ENCODE assay signal across 17 cellular contexts in the genomic region with DNA sequence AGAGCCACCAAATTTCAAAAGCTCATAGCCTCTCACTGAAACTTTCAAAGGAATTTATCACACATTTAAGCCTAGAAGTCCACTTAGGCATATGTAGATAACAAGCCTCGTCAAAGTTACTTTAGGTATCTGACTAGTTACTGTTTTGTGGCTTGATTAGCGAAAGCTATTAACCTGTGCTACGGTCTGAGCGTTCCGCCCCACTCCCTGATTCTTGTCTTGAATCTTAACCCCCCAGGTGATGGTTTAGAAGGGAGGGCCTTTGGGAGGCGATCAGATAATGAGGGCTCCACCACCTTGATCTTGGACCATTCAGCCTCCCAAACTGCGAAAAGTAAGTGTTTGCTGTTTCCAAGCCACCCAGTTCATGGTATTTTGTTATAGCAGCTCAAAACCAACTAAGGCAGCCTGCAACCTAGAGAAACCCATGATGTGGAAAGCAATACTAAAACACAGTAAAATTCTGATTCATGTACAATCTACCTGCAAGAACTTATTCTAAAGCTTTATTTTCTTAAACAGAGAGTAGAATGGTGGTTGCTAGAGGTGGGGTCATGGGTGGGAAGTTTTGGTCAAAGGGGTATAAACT. TPM values are rescaled to one million over a fixed set of nuclear protein-coding genes. Genes with fewer than 3 reads are reported as not detected.
DNase-seq lines count a peak whose midpoint lies in the region; ATAC-seq, FAIRE-seq and TF ChIP-seq lines count a peak whose summit lies in the region.
"Had no signal": no experiment of that assay in that cellular context is flagged by ENCODE, and none has a peak within 500 bp of the region (broad histone marks: within the 10 kb centered on the region; RNA-seq: fewer than 3 reads in every experiment).

No MANE protein-coding gene starts in this region.

- in situ Hi-C loops in HepG2 (cut with HindIII; ENCODE audit: extremely low pct_ligation_motif_present, low pct_unique_long_range_greater_than_20kb), result no loop called here

- H3K36me3 Mint-ChIP-seq in stimulated activated effector memory CD8-positive, alpha-beta T cell treated with anti-CD3 and anti-CD28 coated beads, Interleukin-12 subunit alpha, Interleukin-12 subunit beta, amount 100 ng/mL, for 72 hours, result peaks cover 5% of the 10 kb centered on the region
- H3K36me3 Mint-ChIP-seq: CD4-positive, CD25-positive, alpha-beta regulatory T cell had no signal

- H3K9me3 ChIP-seq in HepG2 (ENCODE audit: low read length) (no peaks in the 10 kb centered on the region), right lobe of liver (no peaks in the 10 kb centered on the region), PC-9 (ENCODE audit: insufficient read depth, low read depth) (no peaks in the 10 kb centered on the region), iPS-20b (ENCODE audit: insufficient read depth, low read depth, low read length) (no peaks in the 10 kb centered on the region)

- H3K36me3 ChIP-seq in HepG2 (replicated peaks in 1 of 2; ENCODE audit: control insufficient read depth in 1 of 2, insufficient read depth in 2 of 2, low read length in 2 of 2) (no peaks in the 10 kb centered on the region), right lobe of liver (no peaks in the 10 kb centered on the region), PC-9 (ENCODE audit: low read depth) (no peaks in the 10 kb centered on the region; the same call in 1 of the 2 replicates), iPS-20b (ENCODE audit: insufficient read depth, low read depth, low read length) (no peaks in the 10 kb centered on the region)

- H3K4me3 ChIP-seq in HepG2 (replicated peaks in 1 of 3; ENCODE audit: insufficient read depth in 1 of 3, low read depth in 2 of 3, low read length in 3 of 3), result peak overlapping the region in 2 of 3 experiments; percentile 57 to 68; a peak in 1 of 6 replicates
- H3K4me3 ChIP-seq in right lobe of liver, result no peak overlapping the region
- no peak overlapping the region for H3K4me3 ChIP-seq in PC-9
- H3K4me3 ChIP-seq in iPS-20b (ENCODE audit: low read length), result no peak overlapping the region

- POLR2A ChIA-PET in HepG2 (lab: Yijun Ruan, JAX), result interaction anchor here (1.1 to 8.6 kb wide), 7 partner anchors 18 to 41 kb away, joined by 3 to 142 read pairs (median 6); partner anchors contain the start of gene MBTPS1
- POLR2A ChIA-PET in PC-9 (lab: Charles Lee; ENCODE audit: unreplicated experiment), result interaction anchor here (0.6 kb wide), 1 partner anchor 22 kb away, joined by 3 read pairs; no protein-coding TSS in a partner anchor

- H2AFZ ChIP-seq in HepG2 (ENCODE audit: low read length), result no peak overlapping the region
- H2AFZ ChIP-seq in PC-9, result no peak overlapping the region

- no peaks in the 10 kb centered on the region for H3K9me3 Mint-ChIP-seq in stimulated activated effector memory CD8-positive, alpha-beta T cell treated with anti-CD3 and anti-CD28 coated beads, Interleukin-12 subunit alpha, Interleukin-12 subunit beta, amount 100 ng/mL, for 72 hours
- H3K9me3 Mint-ChIP-seq: CD4-positive, CD25-positive, alpha-beta regulatory T cell had no signal

- FAIRE-seq in HepG2 (lab: Jason Lieb, UNC), result no peak
- FAIRE-seq: GM12892 had no signal

- peak overlapping the region; percentile 60 for H3K27ac Mint-ChIP-seq in stimulated activated effector memory CD8-positive, alpha-beta T cell treated with anti-CD3 and anti-CD28 coated beads, Interleukin-12 subunit alpha, Interleukin-12 subunit beta, amount 100 ng/mL, for 72 hours

- WGBS in HepG2 (ENCODE audit: low lambda C conversion rate), result 95% methylated on average over 7 of the region's 7 CpGs
- 97% methylated on average over 7 of the region's 7 CpGs for WGBS in right lobe of liver (ENCODE audit: insufficient coverage, low coverage, low lambda C conversion rate, missing lambda C conversion rate)

- H3K27ac ChIP-seq in HepG2 (ENCODE audit: extremely low read length, insufficient read depth, low read length) (peak overlapping the region; percentile 98), right lobe of liver (no peak overlapping the region), PC-9 (peak overlapping the region; percentile 54; the same call in 1 of the 2 replicates), iPS-20b (ENCODE audit: low read length) (no peak overlapping the region), caudate nucleus (ENCODE audit: low read depth, low read length) (no peak overlapping the region)

- H3K4me1 ChIP-seq in HepG2 (ENCODE audit: insufficient read depth, low read length) (peaks cover 81% of the 10 kb centered on the region), right lobe of liver (no peaks in the 10 kb centered on the region), PC-9 (replicated peaks; ENCODE audit: insufficient read depth) (peaks cover 21% of the 10 kb centered on the region), iPS-20b (ENCODE audit: insufficient read depth, low read length) (peaks cover 11% of the 10 kb centered on the region)

- ATAC-seq in HepG2, result no peak
- no peak for ATAC-seq in right lobe of liver
- ATAC-seq in stimulated activated effector memory CD8-positive, alpha-beta T cell treated with anti-CD3 and anti-CD28 coated beads, Interleukin-12 subunit alpha, Interleukin-12 subunit beta, amount 100 ng/mL, for 72 hours, result no peak
- ATAC-seq in GM18861 (IDR thresholded peaks at IDR 0.05; ENCODE audit: unreplicated experiment), result no peak

- TF ChIP-seq CTCF in HepG2 (CRISPR knock-in tag; IDR thresholded peaks at IDR 0.05) (no peak), right lobe of liver (IDR thresholded peaks at IDR 0.05) (no peak), PC-9 (conservative IDR thresholded peaks at IDR 0.05) (no peak)

- TF ChIP-seq EP300 in HepG2 (IDR thresholded peaks at IDR 0.05; ENCODE audit: low read depth in 2 of 2, low read length in 2 of 2) (no peak), HepG2 (CRISPR knock-in tag; IDR thresholded peaks at IDR 0.05; ENCODE audit: borderline replicate concordance) (no peak)

- peak overlapping the region; percentile 91 for H3K9ac ChIP-seq in HepG2 (ENCODE audit: insufficient read depth, low read depth, low read length)
- 0 out of 2 replicates have a peak overlapping the region, but pooled peaks have one; percentile 15 for H3K9ac ChIP-seq in iPS-20b (ENCODE audit: low read depth, low read length)

- CTCF ChIA-PET in HepG2 (lab: Yijun Ruan, JAX; ENCODE audit: low intra/inter-chr PET ratio, low total read pairs) (no interaction called here), PC-9 (lab: Charles Lee) (interaction anchor here (0.6 to 0.7 kb wide), 2 partner anchors 33 to 53 kb away, joined by 3 to 5 read pairs; no protein-coding TSS in a partner anchor)

- no peaks in the 10 kb centered on the region for H3K9me2 ChIP-seq in PC-9 (ENCODE audit: insufficient read depth)

- DNase-seq in HepG2 (ENCODE audit: low spot score), result no peak
- no peak for DNase-seq in right lobe of liver
- DNase-seq in PC-9, result no peak
- DNase-seq in stimulated activated effector memory CD8-positive, alpha-beta T cell treated with anti-CD3 and anti-CD28 coated beads, Interleukin-12 subunit alpha, Interleukin-12 subunit beta, amount 100 ng/mL, for 72 hours (ENCODE audit: low spot score in 2 of 2), result no peak
- no peak for DNase-seq in caudate nucleus (lab: John Stamatoyannopoulos, UW)
- no peak for DNase-seq in NCI-H526 treated with DMSO at 0.1 percent for 48 hours (lab: John Stamatoyannopoulos, UW)
- DNase-seq: AML-193, GDM1, GOT3, MV-4-11, NCI-H1417 treated with DMSO at 0.1 percent for 48 hours had no signal

- H3K27me3 ChIP-seq in HepG2 (ENCODE audit: control insufficient read depth in 1 of 2, insufficient read depth in 2 of 2, low read length in 2 of 2), result no peaks in the 10 kb centered on the region
- H3K27me3 ChIP-seq in right lobe of liver, result no peaks in the 10 kb centered on the region
- no peaks in the 10 kb centered on the region for H3K27me3 ChIP-seq in PC-9 (ENCODE audit: insufficient read depth, low read depth)
- no peaks in the 10 kb centered on the region for H3K27me3 ChIP-seq in iPS-20b (ENCODE audit: insufficient read depth, low read length)

- BruUV-seq in HepG2 (replicated peaks; lab: Mats Ljungman, UMichigan) (no TSS peak), PC-9 (replicated peaks; lab: Mats Ljungman, UMichigan) (no TSS peak)

- H3K4me3 Mint-ChIP-seq in stimulated activated effector memory CD8-positive, alpha-beta T cell treated with anti-CD3 and anti-CD28 coated beads, Interleukin-12 subunit alpha, Interleukin-12 subunit beta, amount 100 ng/mL, for 72 hours, result no peak overlapping the region

- intact Hi-C loops in HepG2 (cut with micrococcal nuclease; ENCODE audit: unreplicated experiment), result no loop called here
- intact Hi-C loops in right lobe of liver (cut with DNase I), result no loop called here
- intact Hi-C loops in PC-9 (cut with micrococcal nuclease; ENCODE audit: unreplicated experiment), result loop anchor here (1.0 kb wide), 1 partner anchor 19 kb away; no protein-coding TSS in a partner anchor

- H3F3A ChIP-seq in PC-9 (ENCODE audit: insufficient read depth, low read depth), result 0 out of 2 replicates have a peak, but pooled peaks cover 7% of the 10 kb centered on the region

- TF ChIP-seq RAD21 in HepG2 (CRISPR knock-in tag; IDR thresholded peaks at IDR 0.05), result no peak

- TF ChIP-seq POLR2A in HepG2 (IDR thresholded peaks at IDR 0.05; ENCODE audit: insufficient read depth in 1 of 2, low read depth in 2 of 2, low read length in 2 of 2) (no peak), right lobe of liver (IDR thresholded peaks at IDR 0.05) (no peak)

- peaks cover 3% of the 10 kb centered on the region; the same call in 1 of the 2 replicates for H4K20me1 ChIP-seq in HepG2 (ENCODE audit: insufficient read depth, low read length)
- H4K20me1 ChIP-seq in PC-9 (ENCODE audit: insufficient read depth), result no peaks in the 10 kb centered on the region

- peaks cover 60% of the 10 kb centered on the region for H3K79me2 ChIP-seq in HepG2 (ENCODE audit: insufficient read depth, low read length)
- H3K79me2 ChIP-seq in PC-9 (ENCODE audit: low read depth), result peaks cover 49% of the 10 kb centered on the region

- H3K4me1 Mint-ChIP-seq in stimulated activated effector memory CD8-positive, alpha-beta T cell treated with anti-CD3 and anti-CD28 coated beads, Interleukin-12 subunit alpha, Interleukin-12 subunit beta, amount 100 ng/mL, for 72 hours, result peaks cover 39% of the 10 kb centered on the region

- H3K4me2 ChIP-seq in HepG2 (ENCODE audit: low read depth, low read length), result peak overlapping the region; percentile 93
- peak overlapping the region; percentile 67 for H3K4me2 ChIP-seq in PC-9

RNA-seq across cellular contexts. Expression of gene HSDL1, which starts 7.1 kb away (rescaled TPM):
- total RNA-seq in HepG2 (2016; rRNA removed; fragmentation: Illumina TruSeq; extraction: Trizol), result 41.0 and 49.7 TPM in 2 replicates
- total RNA-seq in HepG2 (2016; cell fraction: cytosol; rRNA removed; fragmentation: Illumina TruSeq; extraction: Trizol; ENCODE audit: low read depth), result 7.8 and 9.0 TPM in 2 replicates
- 44.0 and 52.4 TPM in 2 replicates for total RNA-seq in HepG2 (2016; cell fraction: insoluble cytoplasmic fraction; rRNA removed; fragmentation: Illumina TruSeq; extraction: Trizol)
- 24.0 and 24.1 TPM in 2 replicates for total RNA-seq in HepG2 (2016; cell fraction: membrane; rRNA removed; fragmentation: Illumina TruSeq; extraction: Trizol)
- total RNA-seq in HepG2 (2016; cell fraction: nucleus; rRNA removed; fragmentation: Illumina TruSeq; extraction: Trizol), result 44.3 and 51.5 TPM in 2 replicates
- polyA plus RNA-seq in HepG2 (2011; rRNA removed), result 38.5 and 49.2 TPM in 2 replicates
- polyA plus RNA-seq in HepG2 (2011; cell fraction: cytosol; rRNA removed), result 16.7 and 25.9 TPM in 2 replicates
- 63.7 and 74.4 TPM in 2 replicates for polyA plus RNA-seq in HepG2 (2011; cell fraction: nucleus; rRNA removed)
- 37.4 and 44.3 TPM in 2 replicates for polyA plus RNA-seq in HepG2 (2012)
- 4.0 and 5.2 TPM in 2 replicates for polyA plus RNA-seq in HepG2 (2016; cell fraction: cytosol; fragmentation: Illumina TruSeq; extraction: Trizol; ENCODE audit: low read depth)
- 31.8 and 35.8 TPM in 2 replicates for polyA plus RNA-seq in HepG2 (2016; cell fraction: insoluble cytoplasmic fraction; fragmentation: Illumina TruSeq; extraction: Trizol; ENCODE audit: low read depth)
- polyA plus RNA-seq in HepG2 (2016; cell fraction: membrane; fragmentation: Illumina TruSeq; extraction: Trizol; ENCODE audit: low read depth), result 9.4 and 9.5 TPM in 2 replicates
- polyA plus RNA-seq in HepG2 (2016; cell fraction: nucleus; fragmentation: Illumina TruSeq; extraction: Trizol; ENCODE audit: insufficient read depth, low read depth), result 82.3 and 86.1 TPM in 2 replicates
- 16.9 and 31.3 TPM in 2 replicates for polyA minus RNA-seq in HepG2 (2011; rRNA and poly(A)+ RNA removed; ENCODE audit: low replicate concordance)
- polyA minus RNA-seq in HepG2 (2011; cell fraction: cytosol; rRNA and poly(A)+ RNA removed), result 17.4 and 22.4 TPM in 2 replicates
- 37.8 and 49.3 TPM in 2 replicates for polyA minus RNA-seq in HepG2 (2011; cell fraction: nucleus; rRNA and poly(A)+ RNA removed)
- 1 to 10 TPM; 4.3 to 8.1 (median 6.2) TPM for total RNA-seq in right lobe of liver
- 30.5 and 32.1 TPM in 2 replicates for total RNA-seq in PC-9 (2021)

RNA-seq across cellular contexts. Expression of gene DNAAF1, which starts 7.2 kb away (rescaled TPM):
- 0.04 TPM in 1 of 2 replicates, not detected in the other for total RNA-seq in HepG2 (2016; rRNA removed; fragmentation: Illumina TruSeq; extraction: Trizol)
- not detected in 2 replicates for total RNA-seq in HepG2 (2016; cell fraction: cytosol; rRNA removed; fragmentation: Illumina TruSeq; extraction: Trizol; ENCODE audit: low read depth)
- 0.09 TPM in 1 of 2 replicates, not detected in the other for total RNA-seq in HepG2 (2016; cell fraction: insoluble cytoplasmic fraction; rRNA removed; fragmentation: Illumina TruSeq; extraction: Trizol)
- 0.21 and 0.28 TPM in 2 replicates for total RNA-seq in HepG2 (2016; cell fraction: membrane; rRNA removed; fragmentation: Illumina TruSeq; extraction: Trizol)
- 0.22 and 0.25 TPM in 2 replicates for total RNA-seq in HepG2 (2016; cell fraction: nucleus; rRNA removed; fragmentation: Illumina TruSeq; extraction: Trizol)
- polyA plus RNA-seq in HepG2 (2011; rRNA removed), result 0.07 TPM in 1 of 2 replicates, not detected in the other
- not detected in 2 replicates for polyA plus RNA-seq in HepG2 (2011; cell fraction: cytosol; rRNA removed)
- polyA plus RNA-seq in HepG2 (2011; cell fraction: nucleus; rRNA removed), result 0.10 and 0.48 TPM in 2 replicates
- 0.09 TPM in 1 of 2 replicates, not detected in the other for polyA plus RNA-seq in HepG2 (2012)
- polyA plus RNA-seq in HepG2 (2016; cell fraction: cytosol; fragmentation: Illumina TruSeq; extraction: Trizol; ENCODE audit: low read depth), result not detected in 2 replicates
- polyA plus RNA-seq in HepG2 (2016; cell fraction: insoluble cytoplasmic fraction; fragmentation: Illumina TruSeq; extraction: Trizol; ENCODE audit: low read depth), result not detected in 2 replicates
- not detected in 2 replicates for polyA plus RNA-seq in HepG2 (2016; cell fraction: membrane; fragmentation: Illumina TruSeq; extraction: Trizol; ENCODE audit: low read depth)
- polyA plus RNA-seq in HepG2 (2016; cell fraction: nucleus; fragmentation: Illumina TruSeq; extraction: Trizol; ENCODE audit: insufficient read depth, low read depth), result 0.35 and 0.44 TPM in 2 replicates
- polyA minus RNA-seq in HepG2 (2011; rRNA and poly(A)+ RNA removed; ENCODE audit: low replicate concordance), result 0.37 TPM in 1 of 2 replicates, not detected in the other
- polyA minus RNA-seq in HepG2 (2011; cell fraction: cytosol; rRNA and poly(A)+ RNA removed), result not detected in 2 replicates
- 0.37 TPM in 1 of 2 replicates, not detected in the other for polyA minus RNA-seq in HepG2 (2011; cell fraction: nucleus; rRNA and poly(A)+ RNA removed)
- 1 to 10 TPM in 3 of 6 experiments, under 1 TPM in 1, not detected in 2; 0.37 to 5.6 (median 2.1) TPM for total RNA-seq in right lobe of liver
- total RNA-seq in PC-9 (2021), result 1.2 and 3.9 TPM in 2 replicates
- total RNA-seq: LHCN-M2, RPMI7951 had no signal

RNA-seq across cellular contexts. Expression of gene MBTPS1, which starts 21.1 kb away (rescaled TPM):
- 42.0 and 56.7 TPM in 2 replicates for total RNA-seq in HepG2 (2016; rRNA removed; fragmentation: Illumina TruSeq; extraction: Trizol)
- total RNA-seq in HepG2 (2016; cell fraction: cytosol; rRNA removed; fragmentation: Illumina TruSeq; extraction: Trizol; ENCODE audit: low read depth), result 14.4 and 16.1 TPM in 2 replicates
- 36.6 and 55.6 TPM in 2 replicates for total RNA-seq in HepG2 (2016; cell fraction: insoluble cytoplasmic fraction; rRNA removed; fragmentation: Illumina TruSeq; extraction: Trizol)
- total RNA-seq in HepG2 (2016; cell fraction: membrane; rRNA removed; fragmentation: Illumina TruSeq; extraction: Trizol), result 45.4 and 47.4 TPM in 2 replicates
- 69.1 and 74.7 TPM in 2 replicates for total RNA-seq in HepG2 (2016; cell fraction: nucleus; rRNA removed; fragmentation: Illumina TruSeq; extraction: Trizol)
- polyA plus RNA-seq in HepG2 (2011; rRNA removed), result 83.4 and 91.3 TPM in 2 replicates
- polyA plus RNA-seq in HepG2 (2011; cell fraction: cytosol; rRNA removed), result 67.3 and 71.7 TPM in 2 replicates
- 131 and 133 TPM in 2 replicates for polyA plus RNA-seq in HepG2 (2011; cell fraction: nucleus; rRNA removed)
- polyA plus RNA-seq in HepG2 (2012), result 62.6 and 69.2 TPM in 2 replicates
- polyA plus RNA-seq in HepG2 (2016; cell fraction: cytosol; fragmentation: Illumina TruSeq; extraction: Trizol; ENCODE audit: low read depth), result 8.3 TPM in 2 replicates
- polyA plus RNA-seq in HepG2 (2016; cell fraction: insoluble cytoplasmic fraction; fragmentation: Illumina TruSeq; extraction: Trizol; ENCODE audit: low read depth), result 38.4 and 45.1 TPM in 2 replicates
- 28.8 and 29.8 TPM in 2 replicates for polyA plus RNA-seq in HepG2 (2016; cell fraction: membrane; fragmentation: Illumina TruSeq; extraction: Trizol; ENCODE audit: low read depth)
- 102 and 104 TPM in 2 replicates for polyA plus RNA-seq in HepG2 (2016; cell fraction: nucleus; fragmentation: Illumina TruSeq; extraction: Trizol; ENCODE audit: insufficient read depth, low read depth)
- 115 TPM in 2 replicates for polyA minus RNA-seq in HepG2 (2011; rRNA and poly(A)+ RNA removed; ENCODE audit: low replicate concordance)
- polyA minus RNA-seq in HepG2 (2011; cell fraction: cytosol; rRNA and poly(A)+ RNA removed), result 74.7 and 82.8 TPM in 2 replicates
- polyA minus RNA-seq in HepG2 (2011; cell fraction: nucleus; rRNA and poly(A)+ RNA removed), result 177 and 179 TPM in 2 replicates
- total RNA-seq in right lobe of liver, result 10 to 100 TPM; 34.5 to 45.6 (median 40.1) TPM
- 80.3 and 96.0 TPM in 2 replicates for total RNA-seq in PC-9 (2021)

RNA-seq across cellular contexts. Expression of gene TAF1C, which starts 49.0 kb away (rescaled TPM):
- total RNA-seq in HepG2 (2016; rRNA removed; fragmentation: Illumina TruSeq; extraction: Trizol) (8.3 and 15.6 TPM in 2 replicates), right lobe of liver (10 to 100 TPM; 11.0 to 28.3 (median 19.3) TPM), PC-9 (2021) (40.2 and 43.0 TPM in 2 replicates)
- total RNA-seq in HepG2 (2016; cell fraction: cytosol; rRNA removed; fragmentation: Illumina TruSeq; extraction: Trizol; ENCODE audit: low read depth), result 9.0 and 11.9 TPM in 2 replicates
- total RNA-seq in HepG2 (2016; cell fraction: insoluble cytoplasmic fraction; rRNA removed; fragmentation: Illumina TruSeq; extraction: Trizol), result 5.7 and 17.7 TPM in 2 replicates
- total RNA-seq in HepG2 (2016; cell fraction: membrane; rRNA removed; fragmentation: Illumina TruSeq; extraction: Trizol), result 9.2 and 10.3 TPM in 2 replicates
- 33.5 and 39.8 TPM in 2 replicates for total RNA-seq in HepG2 (2016; cell fraction: nucleus; rRNA removed; fragmentation: Illumina TruSeq; extraction: Trizol)
- 20.8 and 25.2 TPM in 2 replicates for polyA plus RNA-seq in HepG2 (2011; rRNA removed)
- 6.5 and 8.8 TPM in 2 replicates for polyA plus RNA-seq in HepG2 (2011; cell fraction: cytosol; rRNA removed)
- 318 and 424 TPM in 2 replicates for polyA plus RNA-seq in HepG2 (2011; cell fraction: nucleus; rRNA removed)
- polyA plus RNA-seq in HepG2 (2012), result 24.5 and 34.3 TPM in 2 replicates
- 1.1 and 1.7 TPM in 2 replicates for polyA plus RNA-seq in HepG2 (2016; cell fraction: cytosol; fragmentation: Illumina TruSeq; extraction: Trizol; ENCODE audit: low read depth)
- 9.1 and 13.0 TPM in 2 replicates for polyA plus RNA-seq in HepG2 (2016; cell fraction: insoluble cytoplasmic fraction; fragmentation: Illumina TruSeq; extraction: Trizol; ENCODE audit: low read depth)
- polyA plus RNA-seq in HepG2 (2016; cell fraction: membrane; fragmentation: Illumina TruSeq; extraction: Trizol; ENCODE audit: low read depth), result 1.9 and 2.6 TPM in 2 replicates
- 119 and 132 TPM in 2 replicates for polyA plus RNA-seq in HepG2 (2016; cell fraction: nucleus; fragmentation: Illumina TruSeq; extraction: Trizol; ENCODE audit: insufficient read depth, low read depth)
- 40.8 and 57.1 TPM in 2 replicates for polyA minus RNA-seq in HepG2 (2011; rRNA and poly(A)+ RNA removed; ENCODE audit: low replicate concordance)
- 4.0 and 5.1 TPM in 2 replicates for polyA minus RNA-seq in HepG2 (2011; cell fraction: cytosol; rRNA and poly(A)+ RNA removed)
- 62.5 and 75.1 TPM in 2 replicates for polyA minus RNA-seq in HepG2 (2011; cell fraction: nucleus; rRNA and poly(A)+ RNA removed)

RNA-seq across cellular contexts. Expression of gene ADAD2, which starts 53.1 kb away (rescaled TPM):
- total RNA-seq in HepG2 (2016; rRNA removed; fragmentation: Illumina TruSeq; extraction: Trizol) (not detected in 2 replicates), right lobe of liver (1 to 10 TPM in 1 of 6 experiments, under 1 TPM in 1, not detected in 4; 0.87 to 1.0 TPM), PC-9 (2021) (not detected in 2 replicates)
- not detected in 2 replicates for total RNA-seq in HepG2 (2016; cell fraction: cytosol; rRNA removed; fragmentation: Illumina TruSeq; extraction: Trizol; ENCODE audit: low read depth)
- not detected in 2 replicates for total RNA-seq in HepG2 (2016; cell fraction: insoluble cytoplasmic fraction; rRNA removed; fragmentation: Illumina TruSeq; extraction: Trizol)
- not detected in 2 replicates for total RNA-seq in HepG2 (2016; cell fraction: membrane; rRNA removed; fragmentation: Illumina TruSeq; extraction: Trizol)
- not detected in 2 replicates for total RNA-seq in HepG2 (2016; cell fraction: nucleus; rRNA removed; fragmentation: Illumina TruSeq; extraction: Trizol)
- polyA plus RNA-seq in HepG2 (2011; rRNA removed), result not detected in 2 replicates
- 0.03 TPM in 1 of 2 replicates, not detected in the other for polyA plus RNA-seq in HepG2 (2011; cell fraction: cytosol; rRNA removed)
- not detected in 2 replicates for polyA plus RNA-seq in HepG2 (2011; cell fraction: nucleus; rRNA removed)
- not detected in 2 replicates for polyA plus RNA-seq in HepG2 (2012)
- not detected in 2 replicates for polyA plus RNA-seq in HepG2 (2016; cell fraction: cytosol; fragmentation: Illumina TruSeq; extraction: Trizol; ENCODE audit: low read depth)
- not detected in 2 replicates for polyA plus RNA-seq in HepG2 (2016; cell fraction: insoluble cytoplasmic fraction; fragmentation: Illumina TruSeq; extraction: Trizol; ENCODE audit: low read depth)
- not detected in 2 replicates for polyA plus RNA-seq in HepG2 (2016; cell fraction: membrane; fragmentation: Illumina TruSeq; extraction: Trizol; ENCODE audit: low read depth)
- not detected in 2 replicates for polyA plus RNA-seq in HepG2 (2016; cell fraction: nucleus; fragmentation: Illumina TruSeq; extraction: Trizol; ENCODE audit: insufficient read depth, low read depth)
- polyA minus RNA-seq in HepG2 (2011; rRNA and poly(A)+ RNA removed; ENCODE audit: low replicate concordance), result not detected in 2 replicates
- polyA minus RNA-seq in HepG2 (2011; cell fraction: cytosol; rRNA and poly(A)+ RNA removed), result not detected in 2 replicates
- not detected in 2 replicates for polyA minus RNA-seq in HepG2 (2011; cell fraction: nucleus; rRNA and poly(A)+ RNA removed)
- total RNA-seq: CD4-positive, CD25-positive, alpha-beta regulatory T cell; LHCN-M2; RPMI7951 had no signal

Comparison
In these comparisons a context has a peak if more than half of its experiments do, and no peak if none do; other contexts are left out.
1. H3K27ac ChIP-seq: peak in HepG2 (single experiment) and PC-9 (single experiment); none in right lobe of liver (0 of 3), iPS-20b (single experiment) and caudate nucleus (single experiment).
2. H3K4me3 ChIP-seq: peak in HepG2 (2 of 3); none in right lobe of liver (0 of 3), PC-9 (single experiment) and iPS-20b (single experiment).